ENCODE assay signal across 9 cellular contexts in the genomic region with DNA sequence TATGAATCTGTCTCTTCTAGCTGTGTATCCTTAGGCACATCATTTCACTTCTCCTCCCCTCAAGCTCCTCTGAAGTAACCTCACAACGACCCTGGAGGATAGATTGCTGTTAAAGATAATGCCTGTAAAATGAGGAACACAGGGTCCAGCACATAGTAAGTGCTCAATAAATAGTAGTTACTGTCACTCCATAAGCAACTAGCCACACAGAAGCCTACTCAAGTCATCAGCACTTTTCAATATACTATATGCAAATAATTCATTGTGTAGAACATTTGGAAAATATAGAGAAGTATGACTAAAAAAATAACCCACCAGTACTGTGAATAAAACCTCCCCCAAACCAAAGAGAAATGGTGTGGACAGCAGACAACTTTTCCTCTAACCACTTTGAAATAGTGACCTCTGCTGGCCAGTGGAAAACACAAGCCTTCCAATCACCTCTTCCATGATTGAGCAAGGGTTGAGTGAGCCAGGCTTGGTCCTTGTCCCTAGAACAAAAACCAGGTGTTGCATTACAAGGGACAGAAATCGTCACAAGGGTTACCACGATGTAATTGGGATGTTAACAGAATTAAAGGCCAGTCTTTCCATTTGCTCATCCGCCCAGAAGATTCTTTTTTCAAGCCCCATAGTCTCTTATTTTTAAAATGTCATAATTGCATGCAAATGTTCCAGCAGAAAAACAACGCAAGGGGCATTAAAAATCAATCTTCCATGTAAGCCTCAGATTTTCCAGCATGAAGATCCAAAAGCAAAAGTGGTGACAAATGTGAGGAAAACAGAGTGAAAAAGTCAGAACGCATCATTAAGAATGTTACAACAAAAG. TPM values are rescaled to one million over a fixed set of nuclear protein-coding genes. Genes with fewer than 3 reads are reported as not detected.
DNase-seq lines count a peak whose midpoint lies in the region; ATAC-seq and TF ChIP-seq lines count a peak whose summit lies in the region.
"Had no signal": no experiment of that assay in that cellular context is flagged by ENCODE, and none has a peak within 500 bp of the region (broad histone marks: within the 10 kb centered on the region; RNA-seq: fewer than 3 reads in every experiment).

No MANE protein-coding gene starts in this region.

- peaks cover 22% of the 10 kb centered on the region for H3K27me3 Mint-ChIP-seq in mesothelial cell of epicardium (ENCODE audit: low read depth)

- ATAC-seq in Panc1 (peak; percentile 83), HG02623 (IDR thresholded peaks at IDR 0.05; ENCODE audit: unreplicated experiment) (no peak)

- DNase-seq in NCI-H1092 treated with DMSO at 0.1 percent for 48 hours (lab: John Stamatoyannopoulos, UW), result peak; percentile 19
- DNase-seq in NCI-H1092 (lab: John Stamatoyannopoulos, UW), result no peak
- DNase-seq in HT-29 (ENCODE audit: low spot score), result peak; percentile 62
- DNase-seq in Panc1 (ENCODE audit: low read depth, low spot score), result no peak
- DNase-seq in dorsolateral prefrontal cortex, result peak in 2 of 10 donors; percentile 32 to 48
- DNase-seq in mesothelial cell of epicardium (ENCODE audit: low spot score in 2 of 2, unreplicated experiment in 2 of 2), result no peak
- no peak for DNase-seq in ecto neural progenitor cell (ENCODE audit: low spot score)

- no peaks in the 10 kb centered on the region for H3K9me3 Mint-ChIP-seq in mesothelial cell of epicardium

- intact Hi-C loops in Panc1 (cut with micrococcal nuclease; ENCODE audit: unreplicated experiment) (loop anchor here (1.0 kb wide), 1 partner anchor 269 kb away; no protein-coding TSS in a partner anchor), dorsolateral prefrontal cortex (cut with DNase I) (loop anchor here (1.0 to 2.0 kb wide), 2 partner anchors 269 to 270 kb away; no protein-coding TSS in a partner anchor)

- H3K4me3 ChIP-seq in Panc1 (ENCODE audit: low read depth in 2 of 2, low read length in 2 of 2), result no peak overlapping the region
- no peak overlapping the region for H3K4me3 ChIP-seq in dorsolateral prefrontal cortex

- in situ Hi-C loops in Panc1 (cut with HindIII; ENCODE audit: low pct_unique_long_range_greater_than_20kb, low sequenced_read_pairs), result no loop called here

- H3K36me3 ChIP-seq in Panc1 (ENCODE audit: control insufficient read depth, insufficient read depth, low read length), result no peaks in the 10 kb centered on the region

- no peaks in the 10 kb centered on the region for H3K36me3 Mint-ChIP-seq in mesothelial cell of epicardium

- H3K4me1 Mint-ChIP-seq in mesothelial cell of epicardium, result no peaks in the 10 kb centered on the region

- POLR2A ChIA-PET in Panc1 (lab: Charles Lee), result interaction anchor here (0.6 kb wide), 1 partner anchor 239 kb away, joined by 4 read pairs; no protein-coding TSS in a partner anchor

- no peak overlapping the region for H3K27ac Mint-ChIP-seq in mesothelial cell of epicardium

- H3K27ac ChIP-seq in Panc1 (ENCODE audit: low read length) (no peak overlapping the region), dorsolateral prefrontal cortex (no peak overlapping the region)

- no TSS peak for BruUV-seq in Panc1 (replicated peaks; lab: Mats Ljungman, UMichigan)

- H3K9me3 ChIP-seq in Panc1 (ENCODE audit: control insufficient read depth, insufficient read depth, low read depth, low read length), result no peaks in the 10 kb centered on the region

- TF ChIP-seq CTCF in Panc1 (IDR thresholded peaks at IDR 0.05), result peak; percentile 84
- TF ChIP-seq CTCF in dorsolateral prefrontal cortex (IDR thresholded peaks at IDR 0.05 in 54 of 56, conservative IDR thresholded peaks at IDR 0.05 in 2 of 56; ENCODE audit: low read depth in 1 of 56, partially characterized antibody in 56 of 56), result peak; percentile 40 to 84 (median 69)
- TF ChIP-seq CTCF in mesothelial cell of epicardium (IDR thresholded peaks at IDR 0.05; ENCODE audit: unreplicated experiment), result peak; percentile 58

- CTCF ChIA-PET in Panc1 (lab: Charles Lee), result interaction anchor here (0.6 to 0.8 kb wide), 3 partner anchors 12 to 269 kb away, joined by 3 to 7 read pairs (median 5); no protein-coding TSS in a partner anchor

- no peak overlapping the region for H3K4me3 Mint-ChIP-seq in mesothelial cell of epicardium

- no peaks in the 10 kb centered on the region for H3K4me1 ChIP-seq in Panc1 (ENCODE audit: control insufficient read depth, insufficient read depth, low read length)

- H3K27me3 ChIP-seq in Panc1 (ENCODE audit: control insufficient read depth, insufficient read depth, low read length) (0 out of 2 replicates have a peak, but pooled peaks cover 3% of the 10 kb centered on the region), dorsolateral prefrontal cortex (no peaks in the 10 kb centered on the region)

RNA-seq across cellular contexts. Expression of a gene that starts 15.7 kb away (rescaled TPM):
- not detected in 2 replicates for total RNA-seq in HT-29 (2014; rRNA removed; shearing (Covaris generic))
- total RNA-seq in Panc1 (2021; ENCODE audit: unreplicated experiment) (0.28 TPM), dorsolateral prefrontal cortex (10 to 100 TPM in 35 of 120 experiments, 1 to 10 TPM in 85; 2.8 to 18.5 (median 9.0) TPM), mesothelial cell of epicardium (1.1 to 1.6 TPM (median 1.2 TPM) in 3 replicates)
- polyA plus RNA-seq in Panc1 (2012; ENCODE audit: insufficient read length), result 1.2 TPM
- total RNA-seq: skeletal muscle tissue had no signal

Comparison
In these comparisons a context has a peak if more than half of its experiments do, and no peak if none do; other contexts are left out.
1. DNase-seq: peak in NCI-H1092 treated with DMSO at 0.1 percent for 48 hours (single experiment) and HT-29 (single experiment); none in NCI-H1092 (single experiment), Panc1 (single experiment), mesothelial cell of epicardium (0 of 2) and ecto neural progenitor cell (single experiment).
2. Peak in every context shown above with its lines, with median percentiles within 50 percentile points of each other: CTCF ChIP-seq.